ENCODE assay signal across 10 cellular contexts in genomic region chr1:2840036-2840809, GRCh38. TPM values are rescaled to one million over a fixed set of nuclear protein-coding genes. Genes with fewer than 3 reads are reported as not detected.
DNase-seq lines count a peak whose midpoint lies in the region; ATAC-seq and TF ChIP-seq lines count a peak whose summit lies in the region.
"Had no signal": no experiment of that assay in that cellular context is flagged by ENCODE, and none has a peak within 500 bp of the region (broad histone marks: within the 10 kb centered on the region; RNA-seq: fewer than 3 reads in every experiment).

No MANE protein-coding gene starts in this region.

- peaks cover 53% of the 10 kb centered on the region for H3K36me3 Mint-ChIP-seq in WTC11

- CTCF ChIA-PET in WTC11 (lab: Charles Lee): no interaction called here

- peaks cover 63% of the 10 kb centered on the region for H3K9me3 Mint-ChIP-seq in WTC11

- no peaks in the 10 kb centered on the region for H3K4me1 Mint-ChIP-seq in WTC11

- DNase-seq in CMK (ENCODE audit: low read depth) (peak; percentile 22), WTC11 (ENCODE audit: low spot score) (peak; percentile 40), cerebellar nuclear complex (lab: John Stamatoyannopoulos, UW) (no peak), NCI-H187 (lab: John Stamatoyannopoulos, UW) (no peak)
- peak; percentile 83 for DNase-seq in activated effector memory CD4-positive, alpha-beta T cell treated with anti-CD3 and anti-CD28 coated beads, Interleukin-2, amount 50 U/mL, for 16 hours
- peak; percentile 20 to 24 for DNase-seq in stimulated activated CD4-positive, alpha-beta T cell treated with anti-CD3 and anti-CD28 coated beads, Interleukin-1b, Interleukin-23, amount 100 ng/mL, for 1 hour (ENCODE audit: low read depth in 2 of 2)
- DNase-seq: NCI-H2171 treated with DMSO at 0.1 percent for 48 hours, transverse colon had no signal

- no peak overlapping the region for H3K4me3 Mint-ChIP-seq in WTC11

- POLR2A ChIA-PET in WTC11 (lab: Charles Lee): no interaction called here

- H3K27me3 Mint-ChIP-seq in WTC11 (ENCODE audit: low read depth): peaks cover 11% of the 10 kb centered on the region

- TF ChIP-seq CTCF in WTC11 (IDR thresholded peaks at IDR 0.05): no peak

- H3K27ac Mint-ChIP-seq in WTC11: no peak overlapping the region

- ATAC-seq in WTC11: peak; percentile 61
- no peak for ATAC-seq in HG02840 (IDR thresholded peaks at IDR 0.05; ENCODE audit: low FRiP score, unreplicated experiment)
- ATAC-seq in HG02970 (IDR thresholded peaks at IDR 0.05; ENCODE audit: low FRiP score, unreplicated experiment): no peak

TF ChIP-seq in WTC11, 78 proteins besides CTCF, POLR2A, EP300 and RAD21 (continues in another document):
- TF ChIP-seq AFF4 (CRISPR knock-in tag; IDR thresholded peaks at IDR 0.05; ENCODE audit: borderline replicate concordance) (no peak), ZNF423 (CRISPR knock-in tag; IDR thresholded peaks at IDR 0.05) (no peak), STAT6 (CRISPR knock-in tag; conservative IDR thresholded peaks at IDR 0.05; ENCODE audit: low read depth) (no peak), ZNF263 (CRISPR knock-in tag; IDR thresholded peaks at IDR 0.05; ENCODE audit: low read depth) (no peak), IRF1 (CRISPR knock-in tag; IDR thresholded peaks at IDR 0.05) (no peak), PRDM15 (CRISPR knock-in tag; IDR thresholded peaks at IDR 0.05) (no peak), CREM (CRISPR knock-in tag; IDR thresholded peaks at IDR 0.05) (no peak), MAX (CRISPR knock-in tag; IDR thresholded peaks at IDR 0.05) (no peak), ZNF219 (CRISPR knock-in tag; IDR thresholded peaks at IDR 0.05; ENCODE audit: borderline replicate concordance) (no peak), PRRX2 (CRISPR knock-in tag; IDR thresholded peaks at IDR 0.05) (no peak), CREB1 (CRISPR knock-in tag; IDR thresholded peaks at IDR 0.05) (no peak), TEAD4 (CRISPR knock-in tag; IDR thresholded peaks at IDR 0.05) (no peak), FOXJ3 (CRISPR knock-in tag; IDR thresholded peaks at IDR 0.05; ENCODE audit: borderline replicate concordance) (no peak), ZSCAN18 (CRISPR knock-in tag; IDR thresholded peaks at IDR 0.05) (no peak), E2F5 (CRISPR knock-in tag; IDR thresholded peaks at IDR 0.05) (no peak)

RNA-seq across cellular contexts. Expression of gene TTC34, which starts 38.7 kb away (rescaled TPM):
- total RNA-seq in WTC11 (2021): 0.39 to 0.61 TPM (median 0.44 TPM) in 3 replicates

Comparison
In these comparisons a context has a peak if more than half of its experiments do, and no peak if none do; other contexts are left out.
1. DNase-seq: peak in CMK (single experiment), WTC11 (single experiment), activated effector memory CD4-positive, alpha-beta T cell treated with anti-CD3 and anti-CD28 coated beads, Interleukin-2, amount 50 U/mL, for 16 hours (single experiment) and stimulated activated CD4-positive, alpha-beta T cell treated with anti-CD3 and anti-CD28 coated beads, Interleukin-1b, Interleukin-23, amount 100 ng/mL, for 1 hour (2 of 2); none in cerebellar nuclear complex (0 of 2) and NCI-H187 (0 of 2).